In genomic region chr6:79949235-79949634, GRCh38 we compare ENCODE assay signal across 8 cellular contexts. TPM values are rescaled to one million over a fixed set of nuclear protein-coding genes. Genes with fewer than 3 reads are reported as not detected.
DNase-seq lines count a peak whose midpoint lies in the region; ATAC-seq, FAIRE-seq and TF ChIP-seq lines count a peak whose summit lies in the region.

No MANE protein-coding gene starts in this region.

- RAD21 ChIA-PET in GM12878 (lab: Charles Lee; ENCODE audit: unreplicated experiment): interaction anchor here (1.1 to 2.5 kb wide), 7 partner anchors 54 to 157 kb away, joined by 3 to 34 read pairs (median 5); partner anchors contain the start of gene TTK

- FAIRE-seq in GM12878 (lab: Jason Lieb, UNC): peak; percentile 91

- WGBS in GM12878 (ENCODE audit: insufficient coverage, insufficient replicate concordance, low lambda C conversion rate, missing lambda C conversion rate): 3% methylated on average over 6 of the region's 6 CpGs

- peak; percentile 70 for TF ChIP-seq CTCF in LNCaP clone FGC (IDR thresholded peaks at IDR 0.05; ENCODE audit: control insufficient read depth, extremely low read depth, insufficient read depth)
- TF ChIP-seq CTCF in GM12878 (IDR thresholded peaks at IDR 0.05 in 2 of 3, conservative IDR thresholded peaks at IDR 0.05 in 1 of 3; ENCODE audit: control insufficient read depth in 2 of 3, extremely low read depth in 1 of 3, insufficient read depth in 1 of 3, low read depth in 3 of 3, low read length in 3 of 3): peak; percentile 65 to 71 (median 68)

- no peak overlapping the region for H3K9ac ChIP-seq in GM12878 (ENCODE audit: control insufficient read depth, insufficient read depth, low read length)

- peak; percentile 60 for ATAC-seq in GM21825 (IDR thresholded peaks at IDR 0.05; ENCODE audit: unreplicated experiment)
- ATAC-seq in GM12878: peak; percentile 89
- ATAC-seq in stimulated activated naive CD8-positive, alpha-beta T cell treated with anti-CD3 and anti-CD28 coated beads, Interleukin-15, amount 100 ng/mL, for 72 hours: peak; percentile 38

- no peak for TF ChIP-seq POLR2A in GM12878 (IDR thresholded peaks at IDR 0.05; ENCODE audit: low read depth, low read length)

- H3K4me3 ChIP-seq in LNCaP clone FGC (ENCODE audit: low read depth, low read length) (no peak overlapping the region), GM12878 (no peak overlapping the region)

- H3K4me1 ChIP-seq in GM12878 (ENCODE audit: control insufficient read depth, insufficient read depth, low read length): 0 out of 2 replicates have a peak, but pooled peaks cover 3% of the 10 kb centered on the region

- H3K9me3 Mint-ChIP-seq in activated T-cell treated with anti-CD3 and anti-CD28 coated beads, Interleukin-2, amount 50 U/mL, for 24 hours: no peaks in the 10 kb centered on the region
- no peaks in the 10 kb centered on the region for H3K9me3 Mint-ChIP-seq in stimulated activated naive CD8-positive, alpha-beta T cell treated with anti-CD3 and anti-CD28 coated beads, Interleukin-15, amount 100 ng/mL, for 72 hours

- peak; percentile 32 for DNase-seq in activated T-cell treated with anti-CD3 and anti-CD28 coated beads for 24 hours (ENCODE audit: low read depth)
- DNase-seq in activated T-cell treated with anti-CD3 and anti-CD28 coated beads, Interleukin-2, amount 50 U/mL, for 24 hours: no peak
- peak; percentile 78 for DNase-seq in LNCaP clone FGC (ENCODE audit: low read depth)
- peak; percentile 50 to 91 for DNase-seq in SHP77 (lab: John Stamatoyannopoulos, UW)
- DNase-seq in GM12878 (ENCODE audit: low read depth, low spot score): peak; percentile 7
- DNase-seq in kidney glomerular epithelial cell (lab: John Stamatoyannopoulos, UW): peak; percentile 13
- peak; percentile 48 to 61 for DNase-seq in stimulated activated naive CD8-positive, alpha-beta T cell treated with anti-CD3 and anti-CD28 coated beads, Interleukin-15, amount 100 ng/mL, for 72 hours

- POLR2A ChIA-PET in GM12878 (lab: Charles Lee): no interaction called here

- no peaks in the 10 kb centered on the region for H3K36me3 Mint-ChIP-seq in activated T-cell treated with anti-CD3 and anti-CD28 coated beads, Interleukin-2, amount 50 U/mL, for 24 hours (ENCODE audit: low read depth)

- peak; percentile 82 for TF ChIP-seq RAD21 in GM12878 (IDR thresholded peaks at IDR 0.05; ENCODE audit: insufficient read depth, low read depth, low read length)

- no peak overlapping the region for H3K27ac Mint-ChIP-seq in activated T-cell treated with anti-CD3 and anti-CD28 coated beads, Interleukin-2, amount 50 U/mL, for 24 hours
- no peak overlapping the region for H3K27ac Mint-ChIP-seq in stimulated activated naive CD8-positive, alpha-beta T cell treated with anti-CD3 and anti-CD28 coated beads, Interleukin-15, amount 100 ng/mL, for 72 hours

- BruUV-seq in GM12878 (replicated peaks; lab: Mats Ljungman, UMichigan): no TSS peak

- H4K20me1 ChIP-seq in GM12878 (ENCODE audit: control insufficient read depth, insufficient read depth): no peaks in the 10 kb centered on the region

- SMC1A ChIA-PET in GM12878 (lab: Charles Lee; ENCODE audit: uncharacterized antibody, unreplicated experiment): interaction anchor here (0.6 to 2.5 kb wide), 17 partner anchors 10 to 1804 kb away, joined by 3 to 58 read pairs (median 4); no protein-coding TSS in a partner anchor

- H3K4me3 Mint-ChIP-seq in activated T-cell treated with anti-CD3 and anti-CD28 coated beads, Interleukin-2, amount 50 U/mL, for 24 hours: no peak overlapping the region
- H3K4me3 Mint-ChIP-seq in stimulated activated naive CD8-positive, alpha-beta T cell treated with anti-CD3 and anti-CD28 coated beads, Interleukin-15, amount 100 ng/mL, for 72 hours: peak overlapping the region; percentile 29 to 63

- H3K27me3 Mint-ChIP-seq in activated T-cell treated with anti-CD3 and anti-CD28 coated beads, Interleukin-2, amount 50 U/mL, for 24 hours: peaks cover 37% of the 10 kb centered on the region
- peaks cover 7% of the 10 kb centered on the region for H3K27me3 Mint-ChIP-seq in stimulated activated naive CD8-positive, alpha-beta T cell treated with anti-CD3 and anti-CD28 coated beads, Interleukin-15, amount 100 ng/mL, for 72 hours

- H3K27ac ChIP-seq in GM12878 (ENCODE audit: control insufficient read depth, insufficient read depth): no peak overlapping the region

- peaks cover 2 to 17% of the 10 kb centered on the region in 2 experiments for H3K27me3 ChIP-seq in GM12878 (replicated peaks in 1 of 2; ENCODE audit: control insufficient read depth in 2 of 2, insufficient read depth in 2 of 2, low read length in 1 of 2)

- CTCF ChIA-PET in GM12878 (lab: Yijun Ruan, JAX): interaction anchor here (0.7 to 4.3 kb wide), 33 partner anchors 9 to 630 kb away, joined by 3 to 125 read pairs (median 5); partner anchors contain the start of gene TTK

- no peak for TF ChIP-seq EP300 in GM12878 (IDR thresholded peaks at IDR 0.05; ENCODE audit: borderline replicate concordance in 1 of 2, control insufficient read depth in 1 of 2, low read depth in 2 of 2, low read length in 2 of 2)

- intact Hi-C loops in GM12878 (cut with micrococcal nuclease; ENCODE audit: unreplicated experiment): loop anchor here (1.0 kb wide), 1 partner anchor 145 kb away; no protein-coding TSS in a partner anchor

- no peaks in the 10 kb centered on the region for H3K9me3 ChIP-seq in GM12878 (replicated peaks; ENCODE audit: control insufficient read depth, insufficient read depth, low read length)

- H3K4me1 Mint-ChIP-seq in activated T-cell treated with anti-CD3 and anti-CD28 coated beads, Interleukin-2, amount 50 U/mL, for 24 hours (ENCODE audit: low read depth): peaks cover 22% of the 10 kb centered on the region
- peaks cover 31% of the 10 kb centered on the region for H3K4me1 Mint-ChIP-seq in stimulated activated naive CD8-positive, alpha-beta T cell treated with anti-CD3 and anti-CD28 coated beads, Interleukin-15, amount 100 ng/mL, for 72 hours

- in situ Hi-C loops in GM12878 (cut with MboI): loop anchor here (25.0 kb wide), 1 partner anchor 138 kb away; no protein-coding TSS in a partner anchor

- H2AFZ ChIP-seq in GM12878 (ENCODE audit: control insufficient read depth, low read depth, low read length): peak overlapping the region; percentile 54

- 0 out of 2 replicates have a peak overlapping the region, but pooled peaks have one; percentile 35 for H3K4me2 ChIP-seq in GM12878 (ENCODE audit: control insufficient read depth, insufficient read depth)

- no peaks in the 10 kb centered on the region for H3K36me3 ChIP-seq in GM12878 (ENCODE audit: control insufficient read depth in 2 of 2, insufficient read depth in 2 of 2, low read length in 1 of 2)

- H3K79me2 ChIP-seq in GM12878 (ENCODE audit: control insufficient read depth, insufficient read depth, low read length): no peaks in the 10 kb centered on the region

TF ChIP-seq in GM12878, 131 proteins besides CTCF, POLR2A, EP300 and RAD21:
- TF ChIP-seq TCF3 (IDR thresholded peaks at IDR 0.05; ENCODE audit: borderline replicate concordance, insufficient read depth, low read depth, low read length): no peak
- peak; percentile 67 for TF ChIP-seq YY1 (IDR thresholded peaks at IDR 0.05; ENCODE audit: low read depth, low read length)
- peak; percentile 71; the same call in 1 of the 2 replicates for TF ChIP-seq SMC3 (IDR thresholded peaks at IDR 0.05; ENCODE audit: borderline replicate concordance, low read length)
- no peak for TF ChIP-seq MAX (IDR thresholded peaks at IDR 0.05; ENCODE audit: low read depth, low read length)
- no peak for TF ChIP-seq HDAC6 (IDR thresholded peaks at IDR 0.05; ENCODE audit: unreplicated experiment)

RNA-seq across cellular contexts. Expression of gene ELOVL4, which starts 1.9 kb away (rescaled TPM):
- not detected in 2 replicates for total RNA-seq in GM12878 (2013; cell fraction: nucleolus; rRNA removed)
- not detected in 2 replicates for total RNA-seq in GM12878 (2014; rRNA removed)
- not detected in 2 replicates for total RNA-seq in GM12878 (2014; rRNA removed; fragmentation: Illumina TruSeq; extraction: Trizol)
- 0.08 TPM in 1 of 2 replicates, not detected in the other for total RNA-seq in GM12878 (2021)
- polyA plus RNA-seq in GM12878 (2011; ENCODE audit: low read depth): not detected
- not detected in 2 replicates for polyA plus RNA-seq in GM12878 (2011; rRNA removed)
- not detected in 2 replicates for polyA plus RNA-seq in GM12878 (2011; cell fraction: cytosol; rRNA removed)
- polyA plus RNA-seq in GM12878 (2011; cell fraction: nucleus; rRNA removed): not detected in 2 replicates
- polyA plus RNA-seq in GM12878 (2012): 0.04 TPM in 1 of 2 replicates, not detected in the other
- 0.08 TPM in 1 of 2 replicates, not detected in the other for polyA plus RNA-seq in GM12878 (2014; fragmentation: Illumina TruSeq; extraction: Trizol)
- polyA plus RNA-seq in GM12878 (2014; fragmentation: Nextera tagmentation; extraction: Ambion mirVana): under 1 TPM in 1 of 2 experiments, not detected in 1; 0.03 TPM
- polyA plus RNA-seq in GM12878 (2014; rRNA removed): not detected in 2 replicates
- polyA plus RNA-seq in GM12878 (2016; fragmentation: Nextera tagmentation; extraction: Ambion mirVana): under 1 TPM in 1 of 2 experiments, not detected in 1; 0.15 TPM
- polyA minus RNA-seq in GM12878 (2011; rRNA and poly(A)+ RNA removed): 0.10 TPM in 1 of 2 replicates, not detected in the other
- polyA minus RNA-seq in GM12878 (2011; cell fraction: cytosol; rRNA and poly(A)+ RNA removed): not detected in 2 replicates
- not detected in 2 replicates for polyA minus RNA-seq in GM12878 (2011; cell fraction: nucleus; rRNA and poly(A)+ RNA removed)

RNA-seq across cellular contexts. Expression of gene TTK, which starts 55.2 kb away (rescaled TPM):
- 30.8 and 36.1 TPM in 2 replicates for total RNA-seq in GM12878 (2013; cell fraction: nucleolus; rRNA removed)
- 32.7 and 43.1 TPM in 2 replicates for total RNA-seq in GM12878 (2014; rRNA removed)
- total RNA-seq in GM12878 (2014; rRNA removed; fragmentation: Illumina TruSeq; extraction: Trizol): 50.5 and 52.4 TPM in 2 replicates
- 28.9 and 29.4 TPM in 2 replicates for total RNA-seq in GM12878 (2021)
- 7.1 TPM for polyA plus RNA-seq in GM12878 (2011; ENCODE audit: low read depth)
- 39.3 and 72.3 TPM in 2 replicates for polyA plus RNA-seq in GM12878 (2011; rRNA removed)
- polyA plus RNA-seq in GM12878 (2011; cell fraction: cytosol; rRNA removed): 9.9 and 10.1 TPM in 2 replicates
- 36.3 and 42.8 TPM in 2 replicates for polyA plus RNA-seq in GM12878 (2011; cell fraction: nucleus; rRNA removed)
- 11.4 and 18.3 TPM in 2 replicates for polyA plus RNA-seq in GM12878 (2012)
- polyA plus RNA-seq in GM12878 (2014; fragmentation: Illumina TruSeq; extraction: Trizol): 43.3 and 54.2 TPM in 2 replicates
- polyA plus RNA-seq in GM12878 (2014; fragmentation: Nextera tagmentation; extraction: Ambion mirVana): 10 to 100 TPM; 23.8 to 25.6 TPM
- polyA plus RNA-seq in GM12878 (2014; rRNA removed): 20.0 and 26.8 TPM in 2 replicates
- polyA plus RNA-seq in GM12878 (2016; fragmentation: Nextera tagmentation; extraction: Ambion mirVana): 10 to 100 TPM; 41.4 to 50.3 TPM
- 19.0 and 34.8 TPM in 2 replicates for polyA minus RNA-seq in GM12878 (2011; rRNA and poly(A)+ RNA removed)
- polyA minus RNA-seq in GM12878 (2011; cell fraction: cytosol; rRNA and poly(A)+ RNA removed): 13.0 and 16.7 TPM in 2 replicates
- 25.1 and 30.6 TPM in 2 replicates for polyA minus RNA-seq in GM12878 (2011; cell fraction: nucleus; rRNA and poly(A)+ RNA removed)

Comparison
In these comparisons a context has a peak if more than half of its experiments do, and no peak if none do; other contexts are left out.
1. ATAC-seq: peak in every context shown above with its lines; median percentile 89 in GM12878; 60 in GM21825; 38 in stimulated activated naive CD8-positive, alpha-beta T cell treated with anti-CD3 and anti-CD28 coated beads, Interleukin-15, amount 100 ng/mL, for 72 hours.